In the genomic region with DNA sequence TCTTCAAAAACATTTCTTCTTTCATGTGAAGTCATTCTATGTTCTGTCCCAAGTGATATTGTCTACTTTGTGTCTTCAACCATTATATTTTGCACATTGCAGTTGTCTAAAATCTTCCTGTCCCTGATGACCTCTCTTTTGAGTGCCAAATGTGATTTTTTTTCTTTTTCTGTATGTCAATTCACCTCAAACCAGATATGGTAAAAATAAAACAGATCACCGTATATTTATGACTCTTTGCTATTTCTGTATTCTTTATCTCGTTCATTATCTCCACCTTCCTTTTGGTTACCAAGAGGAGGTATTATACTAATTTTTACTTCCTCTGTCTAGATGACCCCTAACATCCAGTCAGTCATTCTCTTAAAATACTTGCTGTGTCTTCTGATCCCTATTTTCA, we compare ENCODE assay signal across 34 cellular contexts.
"Had no signal": no experiment of that assay in that cellular context is flagged by ENCODE, and none has a peak within 500 bp of the region (broad histone marks: within the 10 kb centered on the region; RNA-seq: fewer than 3 reads in every experiment).

No MANE protein-coding gene starts in this region.

- H3K4me3 ChIP-seq: adrenal gland, ascending aorta, body of pancreas, breast epithelium, cardiac muscle cell had no signal

- FAIRE-seq: astrocyte, bronchial epithelial cell had no signal

- H3K27ac ChIP-seq: adrenal gland, ascending aorta, body of pancreas, brain microvascular endothelial cell, breast epithelium, cardiac muscle cell had no signal

- H3K36me3 ChIP-seq: adrenal gland, ascending aorta, brain microvascular endothelial cell, breast epithelium, cardiac muscle cell had no signal

- DNase-seq: activated effector memory CD4-positive, alpha-beta T cell treated with anti-CD3 and anti-CD28 coated beads, Interleukin-2, amount 50 U/mL, for 16 hours; activated effector memory CD4-positive, alpha-beta T cell treated with Interleukin-2 at 50 U/mL for 16 hours; activated gamma-delta T cell; activated gamma-delta T cell treated with Interleukin-2 at 50 U/mL for 16 hours; activated naive CD4-positive, alpha-beta T cell; activated naive CD4-positive, alpha-beta T cell treated with anti-CD3 and anti-CD28 coated beads for 36 hours; activated naive CD4-positive, alpha-beta T cell treated with anti-CD3 and anti-CD28 coated beads, Interleukin-2, amount 10 ng/mL, durations not matched to agents 7 days and 5 days; activated naive CD4-positive, alpha-beta T cell treated with anti-CD3 and anti-CD28 coated beads, Interleukin-2, amount 50 U/mL, for 16 hours; activated naive CD4-positive, alpha-beta T cell treated with Interleukin-2 at 50 U/mL for 16 hours; activated naive CD8-positive, alpha-beta T cell treated with anti-CD3 and anti-CD28 coated beads for 36 hours; activated naive CD8-positive, alpha-beta T cell treated with anti-CD3 and anti-CD28 coated beads, Interleukin-2, amount 10 ng/mL, durations not matched to agents 7 days and 5 days; activated naive CD8-positive, alpha-beta T cell treated with anti-CD3 and anti-CD28 coated beads, Interleukin-2, amount 50 U/mL, for 24 hours; activated T-cell treated with anti-CD3 and anti-CD28 coated beads, Interleukin-2, amount 50 U/mL, for 1 hour; activated T-cell treated with anti-CD3 and anti-CD28 coated beads, Interleukin-2, amount 50 U/mL, for 24 hours; activated T-cell treated with anti-CD3 and anti-CD28 coated beads, Interleukin-2, amount 50 U/mL, for 4 hours; activated T-cell treated with anti-CD3 and anti-CD28 coated beads, Interleukin-2, amount 50 U/mL, for 48 hours; activated T-cell treated with anti-CD3 and anti-CD28 coated beads, Interleukin-2, amount 50 U/mL, for 72 hours; adrenal gland; amniotic stem cell; amygdala; anterior cingulate cortex; aorta; body of pancreas; brain microvascular endothelial cell; caudate nucleus; central memory CD4-positive, alpha-beta T cell; cerebellar nuclear complex had no signal

- H3K4me1 ChIP-seq: adrenal gland, ascending aorta, body of pancreas, breast epithelium had no signal

- ATAC-seq: activated naive CD4-positive, alpha-beta T cell treated with anti-CD3 and anti-CD28 coated beads, Interleukin-2, amount 50 U/mL, for 72 hours; activated naive CD8-positive, alpha-beta T cell treated with anti-CD3 and anti-CD28 coated beads, Interleukin-2, amount 50 U/mL, for 24 hours; activated T-cell treated with anti-CD3 and anti-CD28 coated beads, Interleukin-2, amount 50 U/mL, for 4 hours; activated T-cell treated with anti-CD3 and anti-CD28 coated beads, Interleukin-2, amount 50 U/mL, for 72 hours; activated T-helper 17 cell treated with anti-CD3 and anti-CD28 coated beads, Interleukin-2, amount 50 U/mL, for 72 hours; body of pancreas had no signal

- H3K27me3 ChIP-seq: adrenal gland, ascending aorta, body of pancreas, brain microvascular endothelial cell, breast epithelium, cardiac muscle cell had no signal

- H3K9me3 ChIP-seq: adrenal gland, ascending aorta, body of pancreas, breast epithelium had no signal
